Comparison of ENCODE assay signal across 1 cellular context in the genomic region with DNA sequence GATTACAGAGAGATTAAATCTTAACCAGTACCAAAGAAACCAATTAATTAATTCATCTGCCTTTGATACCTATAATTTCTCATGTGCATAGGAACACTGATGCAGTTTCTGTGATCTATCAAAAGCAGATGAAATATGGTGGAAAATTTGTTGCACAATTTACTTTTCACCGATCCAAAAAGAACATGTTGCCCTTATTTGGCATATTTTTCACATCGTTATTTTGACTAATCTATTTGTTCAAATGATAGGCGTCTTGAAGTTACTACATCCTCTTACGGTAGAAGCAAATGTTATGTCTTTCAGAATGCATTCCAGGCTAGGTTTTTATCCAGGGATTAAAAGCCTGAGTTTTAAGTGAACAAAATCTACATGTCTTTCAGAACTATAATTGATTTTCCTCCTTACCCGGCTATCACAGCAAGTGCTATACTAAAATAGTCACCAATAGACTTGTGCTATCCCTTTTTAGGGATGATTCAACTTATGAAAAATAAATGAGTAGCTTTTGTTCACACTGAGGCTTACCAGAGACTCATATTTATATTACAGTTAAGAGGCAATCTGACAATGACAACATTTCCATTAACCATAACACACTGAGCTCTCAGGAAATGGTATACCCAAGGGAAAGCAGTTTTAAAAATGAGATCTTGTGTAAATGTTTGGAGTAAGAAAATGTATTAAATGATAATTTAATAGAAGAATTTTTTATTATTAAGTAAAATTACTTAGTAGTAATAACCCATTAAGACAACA.
TF ChIP-seq lines count a peak whose summit lies in the region.

No MANE protein-coding gene starts in this region.

TF ChIP-seq in IMR-90, 13 proteins besides CTCF, POLR2A, EP300 and RAD21:
- TF ChIP-seq MAZ (IDR thresholded peaks at IDR 0.05; ENCODE audit: borderline replicate concordance, low read depth, low read length) (no peak), CEBPB (IDR thresholded peaks at IDR 0.05; ENCODE audit: low read depth, low read length) (peak; percentile 60)
